8 cellular contexts compared by ENCODE assay signal in the genomic region with DNA sequence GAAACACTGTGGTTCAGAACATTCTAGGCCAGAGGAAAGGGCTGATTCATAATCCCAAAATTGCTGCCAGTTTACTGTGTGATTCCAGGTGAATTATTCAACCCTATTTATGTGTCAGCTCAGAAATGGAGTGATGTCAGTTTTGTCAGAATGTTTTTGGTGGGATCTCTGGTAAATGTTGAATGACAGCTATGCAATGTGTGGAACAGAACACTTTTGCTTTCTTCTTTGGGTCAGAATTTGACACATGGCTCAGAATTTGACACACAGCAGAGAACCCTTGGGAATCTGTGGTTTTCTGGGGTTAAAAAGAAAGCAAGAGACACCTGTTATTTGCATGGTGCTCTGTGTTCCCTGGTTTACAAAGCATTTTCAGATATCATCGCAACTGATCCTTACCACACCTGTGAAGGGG. TPM values are rescaled to one million over a fixed set of nuclear protein-coding genes. Genes with fewer than 3 reads are reported as not detected.
DNase-seq lines count a peak whose midpoint lies in the region; ATAC-seq, FAIRE-seq and TF ChIP-seq lines count a peak whose summit lies in the region.

No MANE protein-coding gene starts in this region.

- H3K4me1 ChIP-seq in endothelial cell of umbilical vein (ENCODE audit: control insufficient read depth, extremely low read depth, insufficient read depth, low read length) (peaks cover 9% of the 10 kb centered on the region), vagina (peaks cover 27% of the 10 kb centered on the region)

- H3K4me3 Mint-ChIP-seq in natural killer cell treated with Interleukin-12 subunit alpha and Interleukin-12 subunit beta and Interleukin-15 and Interleukin-18, amount 100 ng/mL, for 72 hours: peak overlapping the region; percentile 12
- H3K4me3 Mint-ChIP-seq in natural killer cell: no peak overlapping the region
- no peak overlapping the region for H3K4me3 Mint-ChIP-seq in Calu3 (ENCODE audit: low read depth, unreplicated experiment)

- H3K9me3 Mint-ChIP-seq in natural killer cell treated with Interleukin-12 subunit alpha and Interleukin-12 subunit beta and Interleukin-15 and Interleukin-18, amount 100 ng/mL, for 72 hours: no peaks in the 10 kb centered on the region
- no peaks in the 10 kb centered on the region for H3K9me3 Mint-ChIP-seq in natural killer cell
- peaks cover 2% of the 10 kb centered on the region for H3K9me3 Mint-ChIP-seq in Calu3 (ENCODE audit: low read depth, unreplicated experiment)

- no peaks in the 10 kb centered on the region for H3K27me3 ChIP-seq in endothelial cell of umbilical vein (ENCODE audit: control insufficient read depth in 2 of 2, insufficient read depth in 2 of 2, low read length in 2 of 2)
- H3K27me3 ChIP-seq in vagina: no peaks in the 10 kb centered on the region

- no peak for TF ChIP-seq POLR2A in endothelial cell of umbilical vein (IDR thresholded peaks at IDR 0.05; ENCODE audit: low read depth, low read length)
- TF ChIP-seq POLR2A in vagina (IDR thresholded peaks at IDR 0.05): no peak

- H3K79me2 ChIP-seq in endothelial cell of umbilical vein (ENCODE audit: control insufficient read depth, insufficient read depth, low read length): peaks cover 13% of the 10 kb centered on the region

- no peaks in the 10 kb centered on the region for H3K36me3 Mint-ChIP-seq in natural killer cell treated with Interleukin-12 subunit alpha and Interleukin-12 subunit beta and Interleukin-15 and Interleukin-18, amount 100 ng/mL, for 72 hours
- no peaks in the 10 kb centered on the region for H3K36me3 Mint-ChIP-seq in natural killer cell
- H3K36me3 Mint-ChIP-seq in Calu3 (ENCODE audit: insufficient read depth, unreplicated experiment): peaks cover 44% of the 10 kb centered on the region

- H3K9me3 ChIP-seq in endothelial cell of umbilical vein (replicated peaks; ENCODE audit: control insufficient read depth, insufficient read depth, low read length) (no peaks in the 10 kb centered on the region), vagina (no peaks in the 10 kb centered on the region)

- no peak overlapping the region for H3K4me2 ChIP-seq in endothelial cell of umbilical vein (ENCODE audit: insufficient read depth, low read length)

- DNase-seq in natural killer cell treated with Interleukin-12 subunit alpha and Interleukin-12 subunit beta and Interleukin-15 and Interleukin-18, amount 100 ng/mL, for 72 hours (ENCODE audit: low spot score): no peak
- no peak for DNase-seq in natural killer cell
- DNase-seq in endothelial cell of umbilical vein (ENCODE audit: low read depth, low spot score): no peak
- no peak for DNase-seq in vagina (ENCODE audit: extremely low spot score in 2 of 2)
- no peak for DNase-seq in Calu3
- no peak for DNase-seq in cardiac septum (ENCODE audit: low spot score)
- no peak for DNase-seq in NCI-H510A treated with DMSO at 0.1 percent for 48 hours (lab: John Stamatoyannopoulos, UW)

- no peak overlapping the region for H3K27ac ChIP-seq in endothelial cell of umbilical vein (ENCODE audit: insufficient read depth, low read depth, low read length)
- peak overlapping the region; percentile 94 for H3K27ac ChIP-seq in vagina

- peaks cover 11 to 14% of the 10 kb centered on the region in 2 donors for H3K4me1 Mint-ChIP-seq in natural killer cell treated with Interleukin-12 subunit alpha and Interleukin-12 subunit beta and Interleukin-15 and Interleukin-18, amount 100 ng/mL, for 72 hours (ENCODE audit: low read depth in 2 of 2)
- H3K4me1 Mint-ChIP-seq in natural killer cell (peaks cover 11 to 16% of the 10 kb centered on the region in 2 donors), Calu3 (ENCODE audit: low read depth, unreplicated experiment) (peaks cover 43% of the 10 kb centered on the region)

- H3K9me1 ChIP-seq in endothelial cell of umbilical vein (replicated peaks; ENCODE audit: control insufficient read depth, extremely low read depth, insufficient read depth, low read length): no peaks in the 10 kb centered on the region

- FAIRE-seq in endothelial cell of umbilical vein (lab: Jason Lieb, UNC): peak; percentile 35

- BruUV-seq in endothelial cell of umbilical vein (replicated peaks; lab: Mats Ljungman, UMichigan): no TSS peak
- BruUV-seq in Calu3 (replicated peaks; lab: Mats Ljungman, UMichigan): no TSS peak

- H3K27me3 Mint-ChIP-seq in natural killer cell treated with Interleukin-12 subunit alpha and Interleukin-12 subunit beta and Interleukin-15 and Interleukin-18, amount 100 ng/mL, for 72 hours: peaks cover 0 to 6% of the 10 kb centered on the region in 2 donors
- H3K27me3 Mint-ChIP-seq in natural killer cell (ENCODE audit: low read depth in 2 of 2): peaks cover 0 to 8% of the 10 kb centered on the region in 2 donors
- H3K27me3 Mint-ChIP-seq in Calu3 (ENCODE audit: unreplicated experiment): no peaks in the 10 kb centered on the region

- intact Hi-C loops in natural killer cell (cut with micrococcal nuclease) (no loop called here), endothelial cell of umbilical vein (cut with micrococcal nuclease) (loop anchor here (5.0 kb wide), 1 partner anchor 95 kb away; no protein-coding TSS in a partner anchor), vagina (cut with DNase I) (no loop called here), Calu3 (cut with micrococcal nuclease; ENCODE audit: unreplicated experiment) (no loop called here), cardiac septum (cut with DNase I) (no loop called here)

- H3K27ac Mint-ChIP-seq in natural killer cell treated with Interleukin-12 subunit alpha and Interleukin-12 subunit beta and Interleukin-15 and Interleukin-18, amount 100 ng/mL, for 72 hours: peak overlapping the region; percentile 7 to 8
- H3K27ac Mint-ChIP-seq in natural killer cell (peak overlapping the region in 1 of 2 donors; percentile 77), Calu3 (ENCODE audit: unreplicated experiment) (no peak overlapping the region)

- TF ChIP-seq CTCF in natural killer cell (IDR thresholded peaks at IDR 0.05): no peak
- no peak for TF ChIP-seq CTCF in endothelial cell of umbilical vein (IDR thresholded peaks at IDR 0.05; ENCODE audit: extremely low read depth in 1 of 2, insufficient read depth in 1 of 2, low read depth in 1 of 2, low read length in 2 of 2)
- TF ChIP-seq CTCF in vagina (IDR thresholded peaks at IDR 0.05): no peak
- TF ChIP-seq CTCF in Calu3 (IDR thresholded peaks at IDR 0.05; ENCODE audit: unreplicated experiment): no peak

- H2AFZ ChIP-seq in endothelial cell of umbilical vein (ENCODE audit: low read depth, low read length): no peak overlapping the region

- H4K20me1 ChIP-seq in endothelial cell of umbilical vein (replicated peaks; ENCODE audit: control insufficient read depth, extremely low read depth, insufficient read depth, low read length): no peaks in the 10 kb centered on the region

- no peaks in the 10 kb centered on the region for H3K36me3 ChIP-seq in endothelial cell of umbilical vein (ENCODE audit: control insufficient read depth in 2 of 2, extremely low read depth in 1 of 2, insufficient read depth in 2 of 2, low read length in 2 of 2)
- no peaks in the 10 kb centered on the region for H3K36me3 ChIP-seq in vagina

- ATAC-seq in natural killer cell treated with Interleukin-12 subunit alpha and Interleukin-12 subunit beta and Interleukin-15 and Interleukin-18, amount 100 ng/mL, for 72 hours: no peak
- ATAC-seq in natural killer cell (no peak), HG03442 (IDR thresholded peaks at IDR 0.05; ENCODE audit: unreplicated experiment) (peak; percentile 43)

- H3K9ac ChIP-seq in endothelial cell of umbilical vein (replicated peaks; ENCODE audit: extremely low read depth, insufficient read depth, low read length): no peak overlapping the region

- H3K4me3 ChIP-seq in endothelial cell of umbilical vein (replicated peaks in 1 of 3; ENCODE audit: insufficient read depth in 1 of 3, low read depth in 1 of 3, low read length in 3 of 3) (no peak overlapping the region), vagina (no peak overlapping the region)

- POLR2A ChIA-PET in endothelial cell of umbilical vein (lab: Charles Lee): no interaction called here

- CTCF ChIA-PET in endothelial cell of umbilical vein (lab: Charles Lee) (no interaction called here), Calu3 (lab: Charles Lee) (no interaction called here)

- dilution Hi-C loops in endothelial cell of umbilical vein (cut with MboI; ENCODE audit: extremely low pct_ligation_motif_present, low sequenced_read_pairs): no loop called here

TF ChIP-seq in endothelial cell of umbilical vein, 7 proteins besides CTCF, POLR2A, EP300 and RAD21:
- TF ChIP-seq, protein P1, sequence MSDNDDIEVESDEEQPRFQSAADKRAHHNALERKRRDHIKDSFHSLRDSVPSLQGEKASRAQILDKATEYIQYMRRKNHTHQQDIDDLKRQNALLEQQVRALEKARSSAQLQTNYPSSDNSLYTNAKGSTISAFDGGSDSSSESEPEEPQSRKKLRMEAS (IDR thresholded peaks at IDR 0.05; ENCODE audit: insufficient read depth, insufficient read length): no peak

RNA-seq across cellular contexts. Expression of a gene that starts 1.6 kb away (rescaled TPM):
- 10 to 100 TPM; 18.7 to 21.2 TPM for total RNA-seq in natural killer cell treated with Interleukin-12 subunit alpha and Interleukin-12 subunit beta and Interleukin-15 and Interleukin-18, amount 100 ng/mL, for 72 hours
- 10 to 100 TPM; 19.4 to 25.0 (median 21.5) TPM for total RNA-seq in natural killer cell
- total RNA-seq in endothelial cell of umbilical vein: 49.9 and 53.3 TPM in 2 replicates
- polyA plus RNA-seq in endothelial cell of umbilical vein: 27.6 and 36.3 TPM in 2 replicates
- polyA plus RNA-seq in endothelial cell of umbilical vein (2011; cell fraction: cytosol; rRNA removed): 41.5 and 42.4 TPM in 2 replicates
- 60.8 and 66.4 TPM in 2 replicates for polyA plus RNA-seq in endothelial cell of umbilical vein (2011; cell fraction: nucleus; rRNA removed)
- 44.3 and 45.7 TPM in 2 replicates for polyA plus RNA-seq in endothelial cell of umbilical vein (2012)
- polyA minus RNA-seq in endothelial cell of umbilical vein: 49.7 and 58.9 TPM in 2 replicates
- polyA minus RNA-seq in endothelial cell of umbilical vein (2011; cell fraction: cytosol; rRNA and poly(A)+ RNA removed): 8.3 TPM
- polyA minus RNA-seq in endothelial cell of umbilical vein (2011; cell fraction: nucleus; rRNA and poly(A)+ RNA removed): 58.9 and 64.4 TPM in 2 replicates
- total RNA-seq in vagina: 46.7 TPM
- total RNA-seq in Calu3 (2022): 45.2 and 46.5 TPM in 2 replicates
- total RNA-seq in cardiac septum: 21.4 TPM
